7 cellular contexts compared by ENCODE assay signal in genomic region chr9:97699824-97700223, GRCh38. TPM values are rescaled to one million over a fixed set of nuclear protein-coding genes. Genes with fewer than 3 reads are reported as not detected.
DNase-seq lines count a peak whose midpoint lies in the region; ATAC-seq and TF ChIP-seq lines count a peak whose summit lies in the region.
"Not testable (repeated sequence)": the region's sequence is repeated elsewhere in the genome, so short reads cannot be mapped to it uniquely, and the experiment has no call there.

No MANE protein-coding gene starts in this region.

- not testable (repeated sequence) for H3K27ac ChIP-seq in OCI-LY7 (ENCODE audit: low read depth, low read length, poor library complexity, severe bottlenecking); naive thymus-derived CD4-positive, alpha-beta T cell (ENCODE audit: low read depth, low read length)

- BruUV-seq in OCI-LY7 (replicated peaks; lab: Mats Ljungman, UMichigan), result not testable (repeated sequence)

- H3K9me3 ChIP-seq in OCI-LY7 (ENCODE audit: low read length); naive thymus-derived CD4-positive, alpha-beta T cell (ENCODE audit: control insufficient read depth in 2 of 3, low read length in 3 of 3): not testable (repeated sequence)

- intact Hi-C loops in CD14-positive monocyte (cut with micrococcal nuclease), result loop anchor here in 1 of 2 donors (10.0 kb wide), 2 partner anchors 65 to 235 kb away; partner anchors contain the start of genes HEMGN, NCBP1 and TSTD2
- intact Hi-C loops in OCI-LY7 (cut with micrococcal nuclease; ENCODE audit: unreplicated experiment), result not testable (repeated sequence)
- intact Hi-C loops in naive thymus-derived CD4-positive, alpha-beta T cell (cut with micrococcal nuclease), result loop anchor here (5.0 kb wide), 5 partner anchors 102 to 557 kb away; partner anchors contain the start of genes TDRD7 (in 2 of the 2), FOXE1 (in 1 of the 2) and TBC1D2 (in 1 of the 2)

- H2AFZ ChIP-seq in OCI-LY7 (ENCODE audit: low read length), result peak overlapping the region; percentile 40; the same call in 1 of the 2 replicates

- H3K4me1 ChIP-seq in OCI-LY7 (ENCODE audit: insufficient read depth, low read length, poor library complexity, severe bottlenecking), result peaks cover 31% of the 10 kb centered on the region
- peaks cover 26 to 27% of the 10 kb centered on the region in 2 donors for H3K4me1 ChIP-seq in naive thymus-derived CD4-positive, alpha-beta T cell (ENCODE audit: control insufficient read depth in 2 of 2, insufficient read depth in 2 of 2, low read length in 2 of 2)

- not testable (repeated sequence) for H4K20me1 ChIP-seq in OCI-LY7 (ENCODE audit: insufficient read depth, low read length)

- H3K4me2 ChIP-seq in OCI-LY7 (ENCODE audit: low read length), result not testable (repeated sequence)

- not testable (repeated sequence) for H3K9me2 ChIP-seq in OCI-LY7 (ENCODE audit: insufficient read depth, low read length)

- CTCF ChIA-PET in OCI-LY7 (lab: Charles Lee; ENCODE audit: unreplicated experiment), result not testable (repeated sequence)
- CTCF ChIA-PET in naive thymus-derived CD4-positive, alpha-beta T cell (lab: Charles Lee), result interaction anchor here (1.1 kb wide), 2 partner anchors 206 to 222 kb away, joined by 3 read pairs; no protein-coding TSS in a partner anchor

- H3K79me2 ChIP-seq in OCI-LY7 (ENCODE audit: insufficient read depth, low read depth, low read length), result peaks cover 16% of the 10 kb centered on the region; the same call in 1 of the 2 replicates

- not testable (repeated sequence) for H3K27me3 ChIP-seq in naive thymus-derived CD4-positive, alpha-beta T cell (ENCODE audit: control insufficient read depth in 2 of 2, insufficient read depth in 2 of 2, low read length in 2 of 2)

- POLR2A ChIA-PET in OCI-LY7 (lab: Charles Lee), result interaction anchor here (0.6 kb wide), 1 partner anchor 497 kb away, joined by 4 read pairs; no protein-coding TSS in a partner anchor
- POLR2A ChIA-PET in naive thymus-derived CD4-positive, alpha-beta T cell (lab: Charles Lee), result interaction anchor here (1.2 to 4.1 kb wide), 2 partner anchors 12 to 205 kb away, joined by 4 to 16 read pairs; no protein-coding TSS in a partner anchor

- DNase-seq in CD14-positive monocyte (ENCODE audit: low spot score); OCI-LY7 (ENCODE audit: low spot score); memory B cell (ENCODE audit: low spot score in 2 of 2); naive thymus-derived CD4-positive, alpha-beta T cell; stimulated activated naive B cell treated with anti-CD40 and anti-IgM and Interleukin-4, amounts not matched to agents 10 μg/mL and 1 μg/mL and 100 μg/mL, for 72 hours: not testable (repeated sequence)

- H3K36me3 ChIP-seq in OCI-LY7 (ENCODE audit: insufficient read depth, low read length); naive thymus-derived CD4-positive, alpha-beta T cell (ENCODE audit: control insufficient read depth in 2 of 3, insufficient read depth in 3 of 3, low read length in 3 of 3): not testable (repeated sequence)

- peak overlapping the region; percentile 61 to 73 for H3K4me3 Mint-ChIP-seq in CD14-positive monocyte
- H3K4me3 Mint-ChIP-seq in IgD-negative memory B cell, result peak overlapping the region; percentile 67 to 93 (median 82)
- H3K4me3 Mint-ChIP-seq in activated T-helper 17 cell treated with anti-CD3 and anti-CD28 coated beads, Interleukin-2, amount 50 U/mL, for 72 hours, result not testable (repeated sequence)
- H3K4me3 Mint-ChIP-seq in memory B cell, result peak overlapping the region; percentile 79
- peak overlapping the region in 6 of 10 donors; percentile 61 to 96 (median 76) for H3K4me3 Mint-ChIP-seq in naive thymus-derived CD4-positive, alpha-beta T cell
- H3K4me3 Mint-ChIP-seq in stimulated activated naive B cell treated with anti-CD40 and anti-IgM and Interleukin-4, amounts not matched to agents 10 μg/mL and 1 μg/mL and 100 μg/mL, for 72 hours, result peak overlapping the region; percentile 51 to 67

- H3K9me3 Mint-ChIP-seq in CD14-positive monocyte; IgD-negative memory B cell; activated T-helper 17 cell treated with anti-CD3 and anti-CD28 coated beads, Interleukin-2, amount 50 U/mL, for 72 hours; memory B cell; naive thymus-derived CD4-positive, alpha-beta T cell; stimulated activated naive B cell treated with anti-CD40 and anti-IgM and Interleukin-4, amounts not matched to agents 10 μg/mL and 1 μg/mL and 100 μg/mL, for 72 hours: not testable (repeated sequence)

- H3K4me3 ChIP-seq in OCI-LY7 (ENCODE audit: low read depth, low read length, poor library complexity, severe bottlenecking); naive thymus-derived CD4-positive, alpha-beta T cell (ENCODE audit: low read length): not testable (repeated sequence)

- peak overlapping the region in 1 of 7 donors; percentile 37 for H3K27ac Mint-ChIP-seq in CD14-positive monocyte
- H3K27ac Mint-ChIP-seq in IgD-negative memory B cell, result peak overlapping the region in 2 of 3 donors; percentile 50 to 54
- peak overlapping the region; percentile 19 for H3K27ac Mint-ChIP-seq in activated T-helper 17 cell treated with anti-CD3 and anti-CD28 coated beads, Interleukin-2, amount 50 U/mL, for 72 hours
- peak overlapping the region; percentile 72 for H3K27ac Mint-ChIP-seq in memory B cell
- H3K27ac Mint-ChIP-seq in naive thymus-derived CD4-positive, alpha-beta T cell, result peak overlapping the region in 6 of 9 donors; percentile 63 to 97 (median 69)
- H3K27ac Mint-ChIP-seq in stimulated activated naive B cell treated with anti-CD40 and anti-IgM and Interleukin-4, amounts not matched to agents 10 μg/mL and 1 μg/mL and 100 μg/mL, for 72 hours, result not testable (repeated sequence)

- H3K27me3 Mint-ChIP-seq in CD14-positive monocyte (ENCODE audit: low read depth in 3 of 3), result peaks cover 15 to 25% (median 18%) of the 10 kb centered on the region in 3 donors
- not testable (repeated sequence) for H3K27me3 Mint-ChIP-seq in IgD-negative memory B cell; activated T-helper 17 cell treated with anti-CD3 and anti-CD28 coated beads, Interleukin-2, amount 50 U/mL, for 72 hours; memory B cell; naive thymus-derived CD4-positive, alpha-beta T cell
- peaks cover 10 to 15% of the 10 kb centered on the region in 2 donors for H3K27me3 Mint-ChIP-seq in stimulated activated naive B cell treated with anti-CD40 and anti-IgM and Interleukin-4, amounts not matched to agents 10 μg/mL and 1 μg/mL and 100 μg/mL, for 72 hours

- H3K4me1 Mint-ChIP-seq in CD14-positive monocyte (peaks cover 38% of the 10 kb centered on the region), IgD-negative memory B cell (peaks cover 26 to 40% (median 39%) of the 10 kb centered on the region in 3 donors), memory B cell (peaks cover 35% of the 10 kb centered on the region)
- peaks cover 40% of the 10 kb centered on the region for H3K4me1 Mint-ChIP-seq in activated T-helper 17 cell treated with anti-CD3 and anti-CD28 coated beads, Interleukin-2, amount 50 U/mL, for 72 hours
- peaks cover 35 to 53% (median 46%) of the 10 kb centered on the region in 7 donors for H3K4me1 Mint-ChIP-seq in naive thymus-derived CD4-positive, alpha-beta T cell
- H3K4me1 Mint-ChIP-seq in stimulated activated naive B cell treated with anti-CD40 and anti-IgM and Interleukin-4, amounts not matched to agents 10 μg/mL and 1 μg/mL and 100 μg/mL, for 72 hours, result peaks cover 26 to 39% of the 10 kb centered on the region in 2 donors

- H3K36me3 Mint-ChIP-seq in CD14-positive monocyte; IgD-negative memory B cell; memory B cell; naive thymus-derived CD4-positive, alpha-beta T cell; stimulated activated naive B cell treated with anti-CD40 and anti-IgM and Interleukin-4, amounts not matched to agents 10 μg/mL and 1 μg/mL and 100 μg/mL, for 72 hours: not testable (repeated sequence)
- peaks cover 13% of the 10 kb centered on the region for H3K36me3 Mint-ChIP-seq in activated T-helper 17 cell treated with anti-CD3 and anti-CD28 coated beads, Interleukin-2, amount 50 U/mL, for 72 hours (ENCODE audit: low read depth)

- ATAC-seq in activated T-helper 17 cell treated with anti-CD3 and anti-CD28 coated beads, Interleukin-2, amount 50 U/mL, for 72 hours (replicated peaks); memory B cell (ENCODE audit: low read depth); naive thymus-derived CD4-positive, alpha-beta T cell; stimulated activated naive B cell treated with anti-CD40 and anti-IgM and Interleukin-4, amounts not matched to agents 10 μg/mL and 1 μg/mL and 100 μg/mL, for 72 hours (replicated peaks): not testable (repeated sequence)

- TF ChIP-seq CTCF in CD14-positive monocyte (IDR thresholded peaks at IDR 0.05); OCI-LY7 (conservative IDR thresholded peaks at IDR 0.05; ENCODE audit: low read length): not testable (repeated sequence)

RNA-seq across cellular contexts. Expression of gene XPA, which starts 2.7 kb away (rescaled TPM):
- 10 to 100 TPM; 15.4 to 15.8 TPM for polyA plus RNA-seq in CD14-positive monocyte
- 33.6 TPM for polyA plus RNA-seq in IgD-negative memory B cell
- total RNA-seq in OCI-LY7 (2014; rRNA removed; shearing (Covaris generic)), result 15.8 and 17.8 TPM in 2 replicates
- 13.7 and 15.7 TPM in 2 replicates for total RNA-seq in OCI-LY7 (2022)
- total RNA-seq in activated T-helper 17 cell treated with anti-CD3 and anti-CD28 coated beads, Interleukin-2, amount 50 U/mL, for 72 hours, result 10 to 100 TPM; 14.0 to 16.6 TPM
- 10 to 100 TPM; 16.7 to 30.3 (median 23.2) TPM for total RNA-seq in naive thymus-derived CD4-positive, alpha-beta T cell
- 10 to 100 TPM; 32.4 to 38.9 TPM for polyA plus RNA-seq in naive thymus-derived CD4-positive, alpha-beta T cell
